2 cellular contexts compared by ENCODE assay signal in genomic region chr3:132881756-132882409, GRCh38.
A peak's percentile ranks its signal among the peaks of the same experiment; 100 is the strongest.
TF ChIP-seq lines count a peak whose summit lies in the region.

No MANE protein-coding gene starts in this region.

TF ChIP-seq in HepG2, 621 proteins besides CTCF, POLR2A, EP300 and RAD21 (continues in another document):
- TF ChIP-seq ZFP36 (IDR thresholded peaks at IDR 0.05; ENCODE audit: borderline replicate concordance, low read depth, low read length, partially characterized antibody) (no peak), ELF3 (CRISPR knock-in tag; IDR thresholded peaks at IDR 0.05) (no peak), HNRNPL (IDR thresholded peaks at IDR 0.05; ENCODE audit: low read depth, low read length) (peak; percentile 71; the same call in 1 of the 2 replicates), ZNF263 (CRISPR knock-in tag; IDR thresholded peaks at IDR 0.05) (no peak), SKIL (CRISPR knock-in tag; IDR thresholded peaks at IDR 0.05; ENCODE audit: borderline replicate concordance) (no peak), ZNF549 (CRISPR knock-in tag; IDR thresholded peaks at IDR 0.05) (no peak)
- TF ChIP-seq, protein P1, sequence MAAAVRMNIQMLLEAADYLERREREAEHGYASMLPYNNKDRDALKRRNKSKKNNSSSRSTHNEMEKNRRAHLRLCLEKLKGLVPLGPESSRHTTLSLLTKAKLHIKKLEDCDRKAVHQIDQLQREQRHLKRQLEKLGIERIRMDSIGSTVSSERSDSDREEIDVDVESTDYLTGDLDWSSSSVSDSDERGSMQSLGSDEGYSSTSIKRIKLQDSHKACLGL (CRISPR knock-in tag; IDR thresholded peaks at IDR 0.05): no peak
- TF ChIP-seq, protein P2, sequence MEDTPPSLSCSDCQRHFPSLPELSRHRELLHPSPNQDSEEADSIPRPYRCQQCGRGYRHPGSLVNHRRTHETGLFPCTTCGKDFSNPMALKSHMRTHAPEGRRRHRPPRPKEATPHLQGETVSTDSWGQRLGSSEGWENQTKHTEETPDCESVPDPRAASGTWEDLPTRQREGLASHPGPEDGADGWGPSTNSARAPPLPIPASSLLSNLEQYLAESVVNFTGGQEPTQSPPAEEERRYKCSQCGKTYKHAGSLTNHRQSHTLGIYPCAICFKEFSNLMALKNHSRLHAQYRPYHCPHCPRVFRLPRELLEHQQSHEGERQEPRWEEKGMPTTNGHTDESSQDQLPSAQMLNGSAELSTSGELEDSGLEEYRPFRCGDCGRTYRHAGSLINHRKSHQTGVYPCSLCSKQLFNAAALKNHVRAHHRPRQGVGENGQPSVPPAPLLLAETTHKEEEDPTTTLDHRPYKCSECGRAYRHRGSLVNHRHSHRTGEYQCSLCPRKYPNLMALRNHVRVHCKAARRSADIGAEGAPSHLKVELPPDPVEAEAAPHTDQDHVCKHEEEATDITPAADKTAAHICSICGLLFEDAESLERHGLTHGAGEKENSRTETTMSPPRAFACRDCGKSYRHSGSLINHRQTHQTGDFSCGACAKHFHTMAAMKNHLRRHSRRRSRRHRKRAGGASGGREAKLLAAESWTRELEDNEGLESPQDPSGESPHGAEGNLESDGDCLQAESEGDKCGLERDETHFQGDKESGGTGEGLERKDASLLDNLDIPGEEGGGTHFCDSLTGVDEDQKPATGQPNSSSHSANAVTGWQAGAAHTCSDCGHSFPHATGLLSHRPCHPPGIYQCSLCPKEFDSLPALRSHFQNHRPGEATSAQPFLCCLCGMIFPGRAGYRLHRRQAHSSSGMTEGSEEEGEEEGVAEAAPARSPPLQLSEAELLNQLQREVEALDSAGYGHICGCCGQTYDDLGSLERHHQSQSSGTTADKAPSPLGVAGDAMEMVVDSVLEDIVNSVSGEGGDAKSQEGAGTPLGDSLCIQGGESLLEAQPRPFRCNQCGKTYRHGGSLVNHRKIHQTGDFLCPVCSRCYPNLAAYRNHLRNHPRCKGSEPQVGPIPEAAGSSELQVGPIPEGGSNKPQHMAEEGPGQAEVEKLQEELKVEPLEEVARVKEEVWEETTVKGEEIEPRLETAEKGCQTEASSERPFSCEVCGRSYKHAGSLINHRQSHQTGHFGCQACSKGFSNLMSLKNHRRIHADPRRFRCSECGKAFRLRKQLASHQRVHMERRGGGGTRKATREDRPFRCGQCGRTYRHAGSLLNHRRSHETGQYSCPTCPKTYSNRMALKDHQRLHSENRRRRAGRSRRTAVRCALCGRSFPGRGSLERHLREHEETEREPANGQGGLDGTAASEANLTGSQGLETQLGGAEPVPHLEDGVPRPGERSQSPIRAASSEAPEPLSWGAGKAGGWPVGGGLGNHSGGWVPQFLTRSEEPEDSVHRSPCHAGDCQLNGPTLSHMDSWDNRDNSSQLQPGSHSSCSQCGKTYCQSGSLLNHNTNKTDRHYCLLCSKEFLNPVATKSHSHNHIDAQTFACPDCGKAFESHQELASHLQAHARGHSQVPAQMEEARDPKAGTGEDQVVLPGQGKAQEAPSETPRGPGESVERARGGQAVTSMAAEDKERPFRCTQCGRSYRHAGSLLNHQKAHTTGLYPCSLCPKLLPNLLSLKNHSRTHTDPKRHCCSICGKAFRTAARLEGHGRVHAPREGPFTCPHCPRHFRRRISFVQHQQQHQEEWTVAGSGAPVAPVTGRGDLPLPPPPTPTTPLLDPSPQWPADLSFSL (CRISPR knock-in tag; IDR thresholded peaks at IDR 0.05): peak; percentile 75

TF ChIP-seq in K562, 482 proteins besides CTCF, POLR2A, EP300 and RAD21:
- TF ChIP-seq KLF10 (CRISPR knock-in tag; IDR thresholded peaks at IDR 0.05) (no peak), MTA3 (IDR thresholded peaks at IDR 0.05; ENCODE audit: borderline replicate concordance) (no peak), ZFX (CRISPR knock-in tag; IDR thresholded peaks at IDR 0.05) (no peak), RBM17 (IDR thresholded peaks at IDR 0.05; ENCODE audit: borderline replicate concordance, low read depth, low read length) (no peak), ZBTB12 (CRISPR knock-in tag; IDR thresholded peaks at IDR 0.05) (no peak), POLR3G (IDR thresholded peaks at IDR 0.05; ENCODE audit: extremely low read depth, insufficient read length, insufficient replicate concordance) (no peak)
- TF ChIP-seq, protein P3, sequence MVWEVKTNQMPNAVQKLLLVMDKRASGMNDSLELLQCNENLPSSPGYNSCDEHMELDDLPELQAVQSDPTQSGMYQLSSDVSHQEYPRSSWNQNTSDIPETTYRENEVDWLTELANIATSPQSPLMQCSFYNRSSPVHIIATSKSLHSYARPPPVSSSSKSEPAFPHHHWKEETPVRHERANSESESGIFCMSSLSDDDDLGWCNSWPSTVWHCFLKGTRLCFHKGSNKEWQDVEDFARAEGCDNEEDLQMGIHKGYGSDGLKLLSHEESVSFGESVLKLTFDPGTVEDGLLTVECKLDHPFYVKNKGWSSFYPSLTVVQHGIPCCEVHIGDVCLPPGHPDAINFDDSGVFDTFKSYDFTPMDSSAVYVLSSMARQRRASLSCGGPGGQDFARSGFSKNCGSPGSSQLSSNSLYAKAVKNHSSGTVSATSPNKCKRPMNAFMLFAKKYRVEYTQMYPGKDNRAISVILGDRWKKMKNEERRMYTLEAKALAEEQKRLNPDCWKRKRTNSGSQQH (CRISPR knock-in tag; IDR thresholded peaks at IDR 0.05): 0 out of 2 replicates have a peak, but pooled peaks have one; percentile 10
TF ChIP-seq in K562: peak in this region for 1.
